11 cellular contexts compared by ENCODE assay signal in the genomic region with DNA sequence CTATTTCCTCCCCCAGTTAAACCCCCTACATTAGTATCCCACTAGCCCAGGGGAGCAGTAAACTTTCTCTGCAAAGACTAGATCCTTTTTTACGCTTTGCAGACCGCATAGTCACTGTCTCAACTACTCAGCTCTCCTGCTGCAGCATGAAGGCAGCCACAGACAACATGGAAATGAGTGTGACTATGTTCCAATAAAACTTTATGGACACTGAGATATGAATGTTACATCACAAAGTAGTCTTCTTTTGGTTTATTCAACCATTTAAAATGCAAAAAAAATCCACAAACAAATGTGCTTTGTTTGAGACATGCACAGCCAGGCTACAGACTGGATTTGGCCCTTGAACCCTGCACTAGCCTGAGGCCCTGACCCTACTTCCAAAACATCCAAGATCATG. TPM values are rescaled to one million over a fixed set of nuclear protein-coding genes. Genes with fewer than 3 reads are reported as not detected.
DNase-seq lines count a peak whose midpoint lies in the region; ATAC-seq and TF ChIP-seq lines count a peak whose summit lies in the region.
"Had no signal": no experiment of that assay in that cellular context is flagged by ENCODE, and none has a peak within 500 bp of the region (broad histone marks: within the 10 kb centered on the region; RNA-seq: fewer than 3 reads in every experiment).

No MANE protein-coding gene starts in this region.

- no TSS peak for BruUV-seq in Panc1 (replicated peaks; lab: Mats Ljungman, UMichigan)

- intact Hi-C loops in Panc1 (cut with micrococcal nuclease; ENCODE audit: unreplicated experiment) (no loop called here), posterior vena cava (cut with DNase I) (no loop called here)

- H3K27me3 ChIP-seq in GM06990 (replicated peaks; ENCODE audit: control insufficient read depth, insufficient read depth, low read length) (no peaks in the 10 kb centered on the region), Panc1 (ENCODE audit: control insufficient read depth, insufficient read depth, low read length) (no peaks in the 10 kb centered on the region)

- peaks cover 8% of the 10 kb centered on the region for H3K4me1 ChIP-seq in Panc1 (ENCODE audit: control insufficient read depth, insufficient read depth, low read length)

- no peak overlapping the region for H3K27ac ChIP-seq in Panc1 (ENCODE audit: low read length)

- TF ChIP-seq CTCF in GM06990 (IDR thresholded peaks at IDR 0.05; ENCODE audit: insufficient read depth, low read length, poor library complexity, severe bottlenecking) (no peak), Panc1 (IDR thresholded peaks at IDR 0.05) (no peak), epithelial cell of proximal tubule (conservative IDR thresholded peaks at IDR 0.05; ENCODE audit: low read depth, low read length) (no peak)

- POLR2A ChIA-PET in Panc1 (lab: Charles Lee): no interaction called here

- no peaks in the 10 kb centered on the region for H3K9me3 ChIP-seq in Panc1 (ENCODE audit: control insufficient read depth, insufficient read depth, low read depth, low read length)

- no peak for DNase-seq in GM06990 (ENCODE audit: extremely low read depth, insufficient read length)
- DNase-seq in Panc1 (ENCODE audit: low read depth, low spot score): no peak
- DNase-seq in epithelial cell of proximal tubule (ENCODE audit: low read depth): no peak
- peak; percentile 22 for DNase-seq in posterior vena cava (ENCODE audit: low spot score)
- no peak for DNase-seq in DMS153 (lab: John Stamatoyannopoulos, UW)
- DNase-seq in cerebellar nuclear complex (lab: John Stamatoyannopoulos, UW): no peak
- DNase-seq: effector CD8-positive, alpha-beta T cell; T1000 had no signal

- in situ Hi-C loops in Panc1 (cut with HindIII; ENCODE audit: low pct_unique_long_range_greater_than_20kb, low sequenced_read_pairs): no loop called here

- CTCF ChIA-PET in Panc1 (lab: Charles Lee): no interaction called here

- H3K36me3 ChIP-seq in GM06990 (ENCODE audit: control insufficient read depth, insufficient read depth, low read length) (no peaks in the 10 kb centered on the region; the same call in 1 of the 2 replicates), Panc1 (ENCODE audit: control insufficient read depth, insufficient read depth, low read length) (peaks cover 18% of the 10 kb centered on the region; the same call in 1 of the 2 replicates)

- H3K4me3 ChIP-seq in GM06990 (replicated peaks; ENCODE audit: low read depth, low read length) (peak overlapping the region; percentile 95; the same call in 1 of the 2 replicates), Panc1 (ENCODE audit: low read depth in 2 of 2, low read length in 2 of 2) (peak overlapping the region; percentile 98 to 99), epithelial cell of proximal tubule (ENCODE audit: low read depth, low read length) (peak overlapping the region; percentile 95)

- ATAC-seq in Panc1: no peak
- no peak for ATAC-seq in HG03460 (IDR thresholded peaks at IDR 0.05; ENCODE audit: unreplicated experiment)

RNA-seq across cellular contexts. Expression of gene RNASEK, which starts 1.9 kb away (rescaled TPM):
- total RNA-seq in Panc1 (2021; ENCODE audit: unreplicated experiment): 196 TPM
- polyA plus RNA-seq in Panc1 (2012; ENCODE audit: insufficient read length): 255 TPM
- 180 and 275 TPM in 2 replicates for total RNA-seq in epithelial cell of proximal tubule
- total RNA-seq in posterior vena cava: 100 to 1,000 TPM; 153 to 154 TPM

RNA-seq across cellular contexts. Expression of gene BCL6B, which starts 12.3 kb away (rescaled TPM):
- total RNA-seq in Panc1 (2021; ENCODE audit: unreplicated experiment): 0.18 TPM
- polyA plus RNA-seq in Panc1 (2012; ENCODE audit: insufficient read length): 0.18 TPM
- under 0.01 TPM in 1 of 2 replicates, not detected in the other for total RNA-seq in epithelial cell of proximal tubule
- 10 to 100 TPM; 21.2 to 29.7 TPM for total RNA-seq in posterior vena cava
- total RNA-seq: Daoy had no signal

RNA-seq across cellular contexts. Expression of gene ALOX12, which starts 14.7 kb away (rescaled TPM):
- total RNA-seq in Panc1 (2021; ENCODE audit: unreplicated experiment): not detected
- polyA plus RNA-seq in Panc1 (2012; ENCODE audit: insufficient read length): 1.4 TPM
- total RNA-seq in epithelial cell of proximal tubule: 0.98 and 1.0 TPM in 2 replicates
- total RNA-seq in posterior vena cava: under 1 TPM in 1 of 2 donors, not detected in 1; 0.14 TPM
- total RNA-seq: Daoy, urinary bladder had no signal

RNA-seq across cellular contexts. Expression of gene SLC16A13, which starts 25.3 kb away (rescaled TPM):
- total RNA-seq in Panc1 (2021; ENCODE audit: unreplicated experiment) (13.1 TPM), epithelial cell of proximal tubule (3.1 and 4.1 TPM in 2 replicates), posterior vena cava (1 to 10 TPM; 1.5 to 1.6 TPM)
- 10.7 TPM for polyA plus RNA-seq in Panc1 (2012; ENCODE audit: insufficient read length)

RNA-seq across cellular contexts. Expression of gene SLC16A11, which starts 33.4 kb away (rescaled TPM):
- total RNA-seq in Panc1 (2021; ENCODE audit: unreplicated experiment) (not detected), epithelial cell of proximal tubule (not detected in 2 replicates), posterior vena cava (1 to 10 TPM in 1 of 2 donors, under 1 TPM in 1; 0.52 to 1.3 TPM)
- 0.62 TPM for polyA plus RNA-seq in Panc1 (2012; ENCODE audit: insufficient read length)
- total RNA-seq: Daoy, urinary bladder had no signal

Comparison
In these comparisons a context has a peak if more than half of its experiments do, and no peak if none do; other contexts are left out.
1. RNA of gene BCL6B, which starts 12.3 kb away (total RNA-seq): 21.2 to 29.7 TPM in posterior vena cava; 0.18 TPM in Panc1 (single experiment) and under 0.01 TPM in epithelial cell of proximal tubule; every median in the first group is over 10 times any median in the second.
2. Peak in every context shown above with its lines, with median percentiles within 50 percentile points of each other: H3K4me3 ChIP-seq.